ENCODE assay signal across 1 cellular context in genomic region chr20:37364013-37364926, GRCh38.
TF ChIP-seq lines count a peak whose summit lies in the region.

No MANE protein-coding gene starts in this region.

TF ChIP-seq in IMR-90, 13 proteins besides CTCF, POLR2A, EP300 and RAD21:
- TF ChIP-seq CHD1 (IDR thresholded peaks at IDR 0.05; ENCODE audit: low read depth, low read length), result no peak
- TF ChIP-seq CEBPB (IDR thresholded peaks at IDR 0.05; ENCODE audit: low read depth, low read length), result no peak
- TF ChIP-seq BHLHE40 (IDR thresholded peaks at IDR 0.05; ENCODE audit: low read depth, low read length), result no peak
- no peak for TF ChIP-seq RCOR1 (IDR thresholded peaks at IDR 0.05; ENCODE audit: insufficient replicate concordance, low read length)
- no peak for TF ChIP-seq NFE2L2 (IDR thresholded peaks at IDR 0.05; ENCODE audit: low read depth, low read length)
- no peak for TF ChIP-seq MXI1 (IDR thresholded peaks at IDR 0.05; ENCODE audit: borderline replicate concordance, low read depth, low read length)
- no peak for TF ChIP-seq USF2 (IDR thresholded peaks at IDR 0.05; ENCODE audit: low read depth, low read length)
- TF ChIP-seq RFX5 (IDR thresholded peaks at IDR 0.05; ENCODE audit: low read depth, low read length), result no peak
- no peak for TF ChIP-seq SMC3 (IDR thresholded peaks at IDR 0.05; ENCODE audit: low read depth, low read length)
- no peak for TF ChIP-seq MAZ (IDR thresholded peaks at IDR 0.05; ENCODE audit: borderline replicate concordance, low read depth, low read length)
- TF ChIP-seq MAFK (IDR thresholded peaks at IDR 0.05; ENCODE audit: low read depth, low read length), result no peak
- no peak for TF ChIP-seq FOS (IDR thresholded peaks at IDR 0.05; ENCODE audit: low read depth, low read length)
- TF ChIP-seq, protein P1, sequence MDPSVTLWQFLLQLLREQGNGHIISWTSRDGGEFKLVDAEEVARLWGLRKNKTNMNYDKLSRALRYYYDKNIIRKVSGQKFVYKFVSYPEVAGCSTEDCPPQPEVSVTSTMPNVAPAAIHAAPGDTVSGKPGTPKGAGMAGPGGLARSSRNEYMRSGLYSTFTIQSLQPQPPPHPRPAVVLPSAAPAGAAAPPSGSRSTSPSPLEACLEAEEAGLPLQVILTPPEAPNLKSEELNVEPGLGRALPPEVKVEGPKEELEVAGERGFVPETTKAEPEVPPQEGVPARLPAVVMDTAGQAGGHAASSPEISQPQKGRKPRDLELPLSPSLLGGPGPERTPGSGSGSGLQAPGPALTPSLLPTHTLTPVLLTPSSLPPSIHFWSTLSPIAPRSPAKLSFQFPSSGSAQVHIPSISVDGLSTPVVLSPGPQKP (IDR thresholded peaks at IDR 0.05; ENCODE audit: borderline replicate concordance, low read depth, low read length), result no peak
